Comparison of ENCODE assay signal across 8 cellular contexts in the genomic region with DNA sequence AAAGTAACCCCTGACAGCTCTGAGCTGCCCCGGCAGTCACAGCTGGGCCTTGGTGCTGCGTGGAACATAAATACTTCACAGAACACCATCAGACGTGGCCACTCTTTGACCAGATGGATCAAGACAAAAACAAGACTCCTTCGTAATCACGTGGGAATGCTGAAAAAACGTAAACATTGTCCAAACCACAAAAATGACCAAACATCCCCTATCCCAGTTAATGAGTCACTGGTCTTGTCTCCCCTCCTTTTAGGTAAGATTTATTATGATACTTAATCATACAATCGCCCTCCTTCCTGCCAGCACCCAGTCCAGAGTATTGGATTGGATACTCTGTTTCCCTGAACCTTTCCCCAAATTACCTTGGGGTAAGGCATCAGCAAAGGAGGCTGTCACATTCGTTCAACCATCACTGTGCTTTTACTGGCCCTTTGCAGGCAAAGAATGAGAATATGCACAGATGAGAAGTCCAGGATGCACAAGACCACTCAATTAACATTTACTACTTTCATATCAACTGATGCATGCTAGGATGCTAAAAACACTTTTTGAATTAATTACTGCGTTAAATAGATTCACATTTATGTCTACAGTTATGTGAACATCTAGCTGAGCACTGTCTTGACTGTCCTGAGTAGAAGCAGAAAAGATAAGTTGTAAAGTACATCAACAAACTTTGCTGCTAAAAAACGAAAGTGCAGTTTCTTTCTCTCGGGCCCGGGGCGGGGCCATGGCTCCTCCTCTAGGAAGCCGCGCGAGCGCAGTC. TPM values are rescaled to one million over a fixed set of nuclear protein-coding genes. Genes with fewer than 3 reads are reported as not detected.
DNase-seq lines count a peak whose midpoint lies in the region; ATAC-seq, FAIRE-seq and TF ChIP-seq lines count a peak whose summit lies in the region.

No MANE protein-coding gene starts in this region.

- H3K27ac ChIP-seq in gastroesophageal sphincter (peak overlapping the region; percentile 73 to 94 (median 91)), small intestine (ENCODE audit: low read depth in 1 of 2, low read length in 1 of 2) (peak overlapping the region; percentile 47 to 94)

- CTCF ChIA-PET in Calu3 (lab: Charles Lee): interaction anchor here (1.0 kb wide), 1 partner anchor 46 kb away, joined by 4 read pairs; no protein-coding TSS in a partner anchor

- peak overlapping the region; percentile 81 for H3K27ac Mint-ChIP-seq in Calu3 (ENCODE audit: unreplicated experiment)

- H3K9me3 ChIP-seq in gastroesophageal sphincter (no peaks in the 10 kb centered on the region), small intestine (ENCODE audit: control insufficient read depth, low read depth) (no peaks in the 10 kb centered on the region)

- no peak for TF ChIP-seq EP300 in gastroesophageal sphincter (IDR thresholded peaks at IDR 0.05)

- peak; percentile 2 for ATAC-seq in HG02642 (IDR thresholded peaks at IDR 0.05; ENCODE audit: poor library complexity, unreplicated experiment)
- no peak for ATAC-seq in gastroesophageal sphincter
- no peak for ATAC-seq in omental fat pad (ENCODE audit: low FRiP score)
- no peak for ATAC-seq in GM21447 (IDR thresholded peaks at IDR 0.05; ENCODE audit: unreplicated experiment)

- H3K27me3 Mint-ChIP-seq in Calu3 (ENCODE audit: unreplicated experiment): no peaks in the 10 kb centered on the region

- H3K27me3 ChIP-seq in gastroesophageal sphincter: no peaks in the 10 kb centered on the region
- H3K27me3 ChIP-seq in small intestine (ENCODE audit: control insufficient read depth in 2 of 2, insufficient read depth in 2 of 2, low read length in 2 of 2): no peaks in the 10 kb centered on the region

- H3K9me3 Mint-ChIP-seq in Calu3 (ENCODE audit: low read depth, unreplicated experiment): no peaks in the 10 kb centered on the region

- 7 to 26% methylated on average over 4 to 12 of the region's 17 CpGs for WGBS in gastroesophageal sphincter (ENCODE audit: low coverage in 1 of 2), 2 donors
- WGBS in small intestine, 3 donors: 18 to 26% (median 23%) methylated on average over 17 of the region's 17 CpGs

- TF ChIP-seq CTCF in Calu3 (IDR thresholded peaks at IDR 0.05; ENCODE audit: unreplicated experiment) (no peak), WI38 (IDR thresholded peaks at IDR 0.05; ENCODE audit: low read depth, low read length) (no peak), gastroesophageal sphincter (IDR thresholded peaks at IDR 0.05) (no peak), omental fat pad (IDR thresholded peaks at IDR 0.05) (no peak)

- no peak for TF ChIP-seq POLR2A in gastroesophageal sphincter (IDR thresholded peaks at IDR 0.05)

- H3K4me1 Mint-ChIP-seq in Calu3 (ENCODE audit: low read depth, unreplicated experiment): peaks cover 22% of the 10 kb centered on the region

- H3K4me1 ChIP-seq in gastroesophageal sphincter: peaks cover 0 to 14% (median 0%) of the 10 kb centered on the region in 3 donors
- H3K4me1 ChIP-seq in small intestine (ENCODE audit: control insufficient read depth in 2 of 2, insufficient read depth in 1 of 2, low read depth in 1 of 2, low read length in 1 of 2): no peaks in the 10 kb centered on the region

- DNase-seq in Calu3 (peak; percentile 34), small intestine (no peak), omental fat pad (ENCODE audit: low spot score) (no peak)
- no peak for DNase-seq in stimulated activated CD4-positive, alpha-beta T cell treated with anti-CD3 and anti-CD28 coated beads, Interleukin-1b, Interleukin-23, amount 100 ng/mL, for 48 hours

- FAIRE-seq in small intestine (lab: Jason Lieb, UNC): peak; percentile 96

- H3K36me3 ChIP-seq in gastroesophageal sphincter: no peaks in the 10 kb centered on the region
- no peaks in the 10 kb centered on the region for H3K36me3 ChIP-seq in small intestine (ENCODE audit: control insufficient read depth in 2 of 2, insufficient read depth in 2 of 2, low read length in 2 of 2)

- peaks cover 14% of the 10 kb centered on the region for H3K36me3 Mint-ChIP-seq in Calu3 (ENCODE audit: insufficient read depth, unreplicated experiment)

- TSS peak; percentile 80 for BruUV-seq in Calu3 (replicated peaks; lab: Mats Ljungman, UMichigan)

- intact Hi-C loops in Calu3 (cut with micrococcal nuclease; ENCODE audit: unreplicated experiment): loop anchor here (2.0 kb wide), 1 partner anchor 376 kb away; the partner anchor contains the start of gene GEMIN8

- peak overlapping the region; percentile 80 for H3K4me3 Mint-ChIP-seq in Calu3 (ENCODE audit: low read depth, unreplicated experiment)

- H3K4me3 ChIP-seq in WI38 (ENCODE audit: low read depth, low read length) (peak overlapping the region; percentile 58), gastroesophageal sphincter (peak overlapping the region; percentile 39 to 66), small intestine (ENCODE audit: low read depth in 1 of 2, low read length in 2 of 2) (peak overlapping the region in 1 of 2 donors; percentile 9)

RNA-seq across cellular contexts. Expression of gene TCEANC, which starts 0.5 kb away (rescaled TPM):
- total RNA-seq in Calu3 (2022) (1.7 and 2.1 TPM in 2 replicates), gastroesophageal sphincter (1 to 10 TPM; 2.7 to 5.3 (median 4.0) TPM), omental fat pad (1 to 10 TPM; 2.4 to 3.9 (median 3.6) TPM)
- 1 to 10 TPM; 1.4 to 2.2 (median 1.6) TPM for polyA plus RNA-seq in small intestine

RNA-seq across cellular contexts. Expression of gene RAB9A, which starts 36.5 kb away (rescaled TPM):
- total RNA-seq in Calu3 (2022) (41.4 and 42.4 TPM in 2 replicates), gastroesophageal sphincter (10 to 100 TPM; 29.6 to 50.7 (median 38.3) TPM), omental fat pad (10 to 100 TPM; 20.2 to 31.8 (median 29.8) TPM)
- polyA plus RNA-seq in small intestine: 10 to 100 TPM; 16.5 to 32.4 (median 25.3) TPM
